32 cellular contexts compared by ENCODE assay signal in the genomic region with DNA sequence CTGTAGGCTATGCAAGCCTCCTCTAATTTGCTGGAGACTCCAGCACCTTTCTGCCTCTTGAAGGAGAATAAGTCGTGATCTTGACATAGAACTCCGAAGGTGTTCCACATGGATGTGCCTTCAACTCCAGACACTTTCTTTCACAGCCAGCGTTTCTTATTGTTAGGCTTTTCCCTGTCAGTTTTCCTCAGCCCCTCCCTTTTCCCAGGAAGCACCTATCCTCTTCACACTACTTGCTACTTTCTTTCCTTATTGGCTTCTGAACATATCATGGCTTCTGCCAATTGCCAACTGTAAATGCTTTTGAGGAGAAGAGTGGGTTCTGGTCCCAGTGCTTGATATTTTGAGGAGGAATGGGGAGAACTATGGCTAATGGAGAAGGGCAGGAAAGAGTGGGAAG.
"Had no signal": no experiment of that assay in that cellular context is flagged by ENCODE, and none has a peak within 500 bp of the region (broad histone marks: within the 10 kb centered on the region; RNA-seq: fewer than 3 reads in every experiment).

No MANE protein-coding gene starts in this region.

- ATAC-seq: activated naive CD4-positive, alpha-beta T cell treated with anti-CD3 and anti-CD28 coated beads, Interleukin-2, amount 50 U/mL, for 72 hours; activated naive CD8-positive, alpha-beta T cell treated with anti-CD3 and anti-CD28 coated beads, Interleukin-2, amount 50 U/mL, for 24 hours; activated T-cell treated with anti-CD3 and anti-CD28 coated beads, Interleukin-2, amount 50 U/mL, for 4 hours; activated T-cell treated with anti-CD3 and anti-CD28 coated beads, Interleukin-2, amount 50 U/mL, for 72 hours; activated T-helper 17 cell treated with anti-CD3 and anti-CD28 coated beads, Interleukin-2, amount 50 U/mL, for 72 hours; body of pancreas had no signal

- H3K9me3 ChIP-seq: adrenal gland, ascending aorta, body of pancreas had no signal

- H3K27ac ChIP-seq: adrenal gland, ascending aorta, body of pancreas, brain microvascular endothelial cell, cardiac muscle cell had no signal

- H3K4me1 ChIP-seq: adrenal gland, body of pancreas had no signal

- H3K27me3 ChIP-seq: adrenal gland, ascending aorta, body of pancreas, brain microvascular endothelial cell, cardiac muscle cell had no signal

- H3K4me3 ChIP-seq: adrenal gland, ascending aorta, body of pancreas, cardiac muscle cell had no signal

- H3K36me3 ChIP-seq: adrenal gland, ascending aorta, brain microvascular endothelial cell, cardiac muscle cell had no signal

- DNase-seq: activated effector memory CD4-positive, alpha-beta T cell treated with anti-CD3 and anti-CD28 coated beads, Interleukin-2, amount 50 U/mL, for 16 hours; activated effector memory CD4-positive, alpha-beta T cell treated with Interleukin-2 at 50 U/mL for 16 hours; activated gamma-delta T cell; activated gamma-delta T cell treated with Interleukin-2 at 50 U/mL for 16 hours; activated naive CD4-positive, alpha-beta T cell; activated naive CD4-positive, alpha-beta T cell treated with anti-CD3 and anti-CD28 coated beads for 36 hours; activated naive CD4-positive, alpha-beta T cell treated with anti-CD3 and anti-CD28 coated beads, Interleukin-2, amount 10 ng/mL, durations not matched to agents 7 days and 5 days; activated naive CD4-positive, alpha-beta T cell treated with anti-CD3 and anti-CD28 coated beads, Interleukin-2, amount 50 U/mL, for 16 hours; activated naive CD4-positive, alpha-beta T cell treated with Interleukin-2 at 50 U/mL for 16 hours; activated naive CD8-positive, alpha-beta T cell treated with anti-CD3 and anti-CD28 coated beads for 36 hours; activated naive CD8-positive, alpha-beta T cell treated with anti-CD3 and anti-CD28 coated beads, Interleukin-2, amount 10 ng/mL, durations not matched to agents 7 days and 5 days; activated naive CD8-positive, alpha-beta T cell treated with anti-CD3 and anti-CD28 coated beads, Interleukin-2, amount 50 U/mL, for 24 hours; activated T-cell treated with anti-CD3 and anti-CD28 coated beads for 4 hours; activated T-cell treated with anti-CD3 and anti-CD28 coated beads, Interleukin-2, amount 50 U/mL, for 1 hour; activated T-cell treated with anti-CD3 and anti-CD28 coated beads, Interleukin-2, amount 50 U/mL, for 24 hours; activated T-cell treated with anti-CD3 and anti-CD28 coated beads, Interleukin-2, amount 50 U/mL, for 4 hours; activated T-cell treated with anti-CD3 and anti-CD28 coated beads, Interleukin-2, amount 50 U/mL, for 48 hours; activated T-cell treated with anti-CD3 and anti-CD28 coated beads, Interleukin-2, amount 50 U/mL, for 72 hours; adrenal gland; amniotic stem cell; amygdala; anterior cingulate cortex; aorta; body of pancreas; caudate nucleus; central memory CD4-positive, alpha-beta T cell; cerebellar nuclear complex had no signal
